In the genomic region with DNA sequence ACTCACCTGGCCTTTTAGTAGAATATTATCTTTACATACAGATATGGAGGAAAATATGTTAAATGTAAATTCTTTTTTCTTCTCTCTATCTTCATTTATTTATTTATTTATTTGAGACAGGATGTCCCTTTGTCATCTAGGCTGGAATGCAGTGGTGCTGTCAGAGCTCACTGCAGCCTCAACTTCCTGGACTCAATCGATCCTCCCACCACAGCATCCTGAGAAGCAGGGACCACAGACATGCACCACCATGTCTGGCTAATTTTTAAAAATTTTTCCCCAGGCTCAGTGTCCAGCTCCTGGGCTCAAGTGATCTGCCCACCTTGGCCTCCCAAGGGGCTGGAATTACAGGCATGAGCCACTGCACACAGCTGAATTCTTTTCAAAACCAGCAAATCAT, we compare ENCODE assay signal across 23 cellular contexts. TPM values are rescaled to one million over a fixed set of nuclear protein-coding genes. Genes with fewer than 3 reads are reported as not detected.
"Had no signal": no experiment of that assay in that cellular context is flagged by ENCODE, and none has a peak within 500 bp of the region (broad histone marks: within the 10 kb centered on the region; RNA-seq: fewer than 3 reads in every experiment).

No MANE protein-coding gene starts in this region.

- H3K4me1 ChIP-seq: psoas muscle, spleen, testis, tibial nerve had no signal

- H3K9me3 ChIP-seq: neutrophil, psoas muscle, spleen, testis, tibial nerve had no signal

- FAIRE-seq: kidney had no signal

- H3K4me2 ChIP-seq: hepatocyte had no signal

- H3K79me2 ChIP-seq: hepatocyte had no signal

- H3K4me3 ChIP-seq: dorsolateral prefrontal cortex, hepatocyte, psoas muscle, spleen, testis, tibial nerve had no signal

- H3K27me3 ChIP-seq: dorsolateral prefrontal cortex, hepatocyte, neutrophil, spleen, testis, tibial nerve had no signal

- DNase-seq: cortex of kidney; dorsolateral prefrontal cortex; effector CD8-positive, alpha-beta T cell; foreskin melanocyte; head of caudate nucleus; kidney; mesendoderm; naive thymus-derived CD4-positive, alpha-beta T cell; nephron progenitor cell; psoas muscle; retina; spleen; stimulated activated CD4-positive, alpha-beta T cell treated with anti-CD3 and anti-CD28 coated beads, Interleukin-15, amount 100 ng/mL, for 24 hours; stimulated activated CD4-positive, alpha-beta T cell treated with anti-CD3 and anti-CD28 coated beads, Interleukin-1b, Interleukin-23, amount 100 ng/mL, for 48 hours; stimulated activated CD4-positive, alpha-beta T cell treated with anti-CD3 and anti-CD28 coated beads, Interleukin-4, amount 100 ng/mL, for 24 hours; stimulated activated naive CD8-positive, alpha-beta T cell treated with anti-CD3 and anti-CD28 coated beads, Interleukin-15, amount 100 ng/mL, for 72 hours; testis had no signal

- H3K36me3 ChIP-seq: neutrophil, tibial nerve had no signal

- ATAC-seq: naive thymus-derived CD4-positive, alpha-beta T cell; psoas muscle; sciatic nerve; stimulated activated memory B cell treated with anti-CD40 and anti-IgM and Interleukin-4, amounts not matched to agents 10 μg/mL and 1 μg/mL and 100 μg/mL, for 72 hours; stimulated activated naive CD8-positive, alpha-beta T cell treated with anti-CD3 and anti-CD28 coated beads, Interleukin-15, amount 100 ng/mL, for 72 hours had no signal

- H3K27ac ChIP-seq: dorsolateral prefrontal cortex, hepatocyte, neutrophil, psoas muscle, spleen, testis, tibial nerve had no signal

- H2AFZ ChIP-seq: hepatocyte had no signal

RNA-seq across cellular contexts. Expression of gene KYNU, which starts 20.3 kb away (rescaled TPM):
- total RNA-seq: lung microvascular endothelial cell had no signal
